16 cellular contexts compared by ENCODE assay signal in genomic region chr17:81821147-81821546, GRCh38. TPM values are rescaled to one million over a fixed set of nuclear protein-coding genes. Genes with fewer than 3 reads are reported as not detected.
DNase-seq lines count a peak whose midpoint lies in the region; ATAC-seq and TF ChIP-seq lines count a peak whose summit lies in the region.
"Had no signal": no experiment of that assay in that cellular context is flagged by ENCODE, and none has a peak within 500 bp of the region (broad histone marks: within the 10 kb centered on the region; RNA-seq: fewer than 3 reads in every experiment).

No MANE protein-coding gene starts in this region.

- H3K27ac ChIP-seq in heart right ventricle (peak overlapping the region in 9 of 10 donors; percentile 86 to 93 (median 88)), upper lobe of right lung (peak overlapping the region; percentile 27)
- H3K27ac ChIP-seq in effector memory CD4-positive, alpha-beta T cell (ENCODE audit: insufficient read depth, low read length, poor library complexity, severe bottlenecking) = no peak overlapping the region

- intact Hi-C loops in heart right ventricle (cut with DNase I) (loop anchor here in 1 of 10 donors (5.0 kb wide), 1 partner anchor 41 kb away; the partner anchor contains the start of gene P4HB), cardiac septum (cut with DNase I) (no loop called here), upper lobe of right lung (cut with DNase I) (no loop called here)

- H3K4me3 ChIP-seq in heart right ventricle (no peak overlapping the region), epithelial cell of esophagus (ENCODE audit: low read length) (no peak overlapping the region), upper lobe of right lung (no peak overlapping the region)
- H3K4me3 ChIP-seq in effector memory CD4-positive, alpha-beta T cell (ENCODE audit: insufficient read depth, low read depth, low read length, poor library complexity, severe bottlenecking) = no peak overlapping the region
- H3K4me3 ChIP-seq: lung had no signal

- DNase-seq in heart right ventricle (no peak), cardiac septum (ENCODE audit: low spot score) (no peak), epithelial cell of esophagus (ENCODE audit: low read depth) (peak; percentile 54), omental fat pad (ENCODE audit: low spot score) (no peak), upper lobe of right lung (no peak), chondrocyte (ENCODE audit: low spot score) (no peak), putamen (ENCODE audit: low spot score) (no peak)
- no peak for DNase-seq in effector memory CD4-positive, alpha-beta T cell
- DNase-seq: cortex of kidney, DMS79 treated with DMSO at 0.1 percent for 48 hours, NCI-H1930, T-helper 2 cell had no signal

- TF ChIP-seq CTCF in heart right ventricle (IDR thresholded peaks at IDR 0.05) (no peak), epithelial cell of esophagus (IDR thresholded peaks at IDR 0.05; ENCODE audit: insufficient read depth, low read depth, low read length, missing control alignments) (no peak), omental fat pad (IDR thresholded peaks at IDR 0.05) (no peak), upper lobe of right lung (IDR thresholded peaks at IDR 0.05) (no peak), chondrocyte (IDR thresholded peaks at IDR 0.05) (no peak)

- H3K27me3 ChIP-seq in heart right ventricle = no peaks in the 10 kb centered on the region
- no peaks in the 10 kb centered on the region for H3K27me3 ChIP-seq in upper lobe of right lung
- no peaks in the 10 kb centered on the region for H3K27me3 ChIP-seq in effector memory CD4-positive, alpha-beta T cell (replicated peaks; ENCODE audit: control insufficient read depth, insufficient read depth, low read length, poor library complexity, severe bottlenecking)

- no peak overlapping the region for H3K4me3 Mint-ChIP-seq in chondrocyte (ENCODE audit: unreplicated experiment)
- H3K4me3 Mint-ChIP-seq: HFFc6, neural crest cell had no signal

- peaks cover 0 to 31% (median 6%) of the 10 kb centered on the region in 9 donors for H3K36me3 ChIP-seq in heart right ventricle
- no peaks in the 10 kb centered on the region for H3K36me3 ChIP-seq in upper lobe of right lung
- peaks cover 7% of the 10 kb centered on the region for H3K36me3 ChIP-seq in effector memory CD4-positive, alpha-beta T cell (ENCODE audit: control insufficient read depth, insufficient read depth, low read length)

- H3K9me3 Mint-ChIP-seq in chondrocyte (ENCODE audit: low read depth) = no peaks in the 10 kb centered on the region
- H3K9me3 Mint-ChIP-seq: HFFc6, neural crest cell had no signal

- 83 to 86% methylated on average over 8 of the region's 8 CpGs for WGBS in heart right ventricle, 2 donors

- H3K4me1 Mint-ChIP-seq in chondrocyte (ENCODE audit: low read depth) = no peaks in the 10 kb centered on the region

- H3K27ac Mint-ChIP-seq in chondrocyte (ENCODE audit: unreplicated experiment) = no peak overlapping the region
- H3K27ac Mint-ChIP-seq: HFFc6 had no signal

- H3K4me1 ChIP-seq in heart right ventricle (peaks cover 7 to 29% (median 23%) of the 10 kb centered on the region in 9 donors), upper lobe of right lung (peaks cover 12% of the 10 kb centered on the region)
- H3K4me1 ChIP-seq in effector memory CD4-positive, alpha-beta T cell (ENCODE audit: control insufficient read depth, insufficient read depth, low read length, poor library complexity, severe bottlenecking) = no peaks in the 10 kb centered on the region

- H3K27me3 Mint-ChIP-seq in chondrocyte (ENCODE audit: low read depth) = peaks cover 5% of the 10 kb centered on the region

- H3K36me3 Mint-ChIP-seq in chondrocyte (ENCODE audit: low read depth) = peaks cover 8% of the 10 kb centered on the region

- H3K9me3 ChIP-seq in heart right ventricle (no peaks in the 10 kb centered on the region), upper lobe of right lung (no peaks in the 10 kb centered on the region)
- no peaks in the 10 kb centered on the region for H3K9me3 ChIP-seq in effector memory CD4-positive, alpha-beta T cell (ENCODE audit: control insufficient read depth, low read length)

- ATAC-seq in heart right ventricle (peak in 3 of 8 donors; percentile 1 to 3 (median 2)), omental fat pad (ENCODE audit: low FRiP score) (peak; percentile 58), upper lobe of right lung (no peak)

RNA-seq across cellular contexts. Expression of gene MCRIP1, which starts 11.9 kb away (rescaled TPM):
- total RNA-seq in heart right ventricle (100 to 1,000 TPM in 2 of 10 donors, 10 to 100 TPM in 8; 75.1 to 105 (median 88.8) TPM), cardiac septum (102 TPM), omental fat pad (10 to 100 TPM; 49.6 to 78.5 (median 57.2) TPM), upper lobe of right lung (72.8 TPM), chondrocyte (122 to 133 TPM (median 131 TPM) in 3 replicates)
- 100 to 1,000 TPM; 199 to 239 TPM for polyA plus RNA-seq in heart right ventricle

RNA-seq across cellular contexts. Expression of gene PPP1R27, which starts 13.7 kb away (rescaled TPM):
- total RNA-seq in heart right ventricle (under 1 TPM in 1 of 10 donors, not detected in 9; 0.31 TPM), cardiac septum (0.32 TPM), omental fat pad (under 1 TPM in 1 of 4 donors, not detected in 3; 0.65 TPM), upper lobe of right lung (not detected), chondrocyte (not detected in 3 replicates)
- under 1 TPM in 1 of 2 donors, not detected in 1; 0.14 TPM for polyA plus RNA-seq in heart right ventricle
- total RNA-seq: HFFc6, lung, neural crest cell, RPMI7951 had no signal

RNA-seq across cellular contexts. Expression of gene GCGR, which starts 17.2 kb away (rescaled TPM):
- not detected for total RNA-seq in heart right ventricle
- polyA plus RNA-seq in heart right ventricle = under 1 TPM in 1 of 2 donors, not detected in 1; 0.03 TPM
- total RNA-seq in cardiac septum = not detected
- not detected for total RNA-seq in omental fat pad
- total RNA-seq in upper lobe of right lung = not detected
- not detected in 3 replicates for total RNA-seq in chondrocyte
- total RNA-seq: HFFc6, neural crest cell, RPMI7951 had no signal

RNA-seq across cellular contexts. Expression of gene P4HB, which starts 39.2 kb away (rescaled TPM):
- total RNA-seq in heart right ventricle (100 to 1,000 TPM; 244 to 801 (median 332) TPM), cardiac septum (371 TPM), omental fat pad (100 to 1,000 TPM; 366 to 725 (median 608) TPM), upper lobe of right lung (462 TPM), chondrocyte (958 to 1,257 TPM (median 1,012 TPM) in 3 replicates)
- polyA plus RNA-seq in heart right ventricle = 100 to 1,000 TPM; 284 to 536 TPM

RNA-seq across cellular contexts. Expression of gene ARHGDIA, which starts 50.0 kb away (rescaled TPM):
- total RNA-seq in heart right ventricle (100 to 1,000 TPM in 7 of 10 donors, 10 to 100 TPM in 3; 89.9 to 263 (median 110) TPM), cardiac septum (158 TPM), omental fat pad (100 to 1,000 TPM; 125 to 250 (median 161) TPM), upper lobe of right lung (386 TPM), chondrocyte (452 to 481 TPM (median 476 TPM) in 3 replicates)
- 100 to 1,000 TPM in 1 of 2 donors, 10 to 100 TPM in 1; 97.2 to 251 TPM for polyA plus RNA-seq in heart right ventricle
